ENCODE assay signal across 18 cellular contexts in the genomic region with DNA sequence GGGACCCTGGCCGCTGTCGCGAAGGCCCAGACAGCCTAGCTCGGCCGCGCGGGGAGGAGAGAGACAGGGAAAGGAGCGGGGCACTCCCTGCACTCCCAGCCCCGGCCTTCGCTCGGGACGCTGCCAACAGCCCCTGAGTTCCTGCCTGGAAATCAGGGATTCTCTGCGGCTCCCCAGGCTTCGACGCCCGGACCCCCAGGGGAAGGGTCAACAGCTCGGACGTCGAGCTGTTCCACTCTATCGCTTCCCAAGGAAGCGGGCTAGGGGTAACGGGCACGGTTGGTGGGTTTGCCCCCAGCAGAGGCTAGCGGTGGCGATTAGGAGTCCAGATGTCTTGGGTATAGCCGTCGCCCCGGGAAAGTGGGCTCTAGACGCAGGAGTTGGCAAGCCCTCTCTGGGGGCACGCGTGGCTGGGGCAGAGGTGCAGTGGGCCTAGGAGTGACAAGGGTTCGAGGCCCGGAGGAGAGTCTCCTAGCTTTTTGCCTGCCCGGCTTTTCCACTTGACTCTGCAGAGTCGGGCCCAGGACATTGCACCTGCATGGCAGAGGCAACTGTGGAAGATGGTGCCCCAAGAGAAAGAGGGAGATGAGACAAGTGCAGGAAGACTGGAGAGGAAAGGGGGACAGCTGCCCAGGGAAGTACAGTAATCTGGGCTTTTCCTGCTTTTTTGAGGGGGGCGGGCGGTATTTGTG. TPM values are rescaled to one million over a fixed set of nuclear protein-coding genes. Genes with fewer than 3 reads are reported as not detected.
DNase-seq lines count a peak whose midpoint lies in the region; ATAC-seq and TF ChIP-seq lines count a peak whose summit lies in the region.
"Had no signal": no experiment of that assay in that cellular context is flagged by ENCODE, and none has a peak within 500 bp of the region (broad histone marks: within the 10 kb centered on the region; RNA-seq: fewer than 3 reads in every experiment).

No MANE protein-coding gene starts in this region.

- no peak for TF ChIP-seq EP300 in neural cell (conservative IDR thresholded peaks at IDR 0.05; ENCODE audit: poor library complexity, severe bottlenecking)

- peaks cover 37% of the 10 kb centered on the region for H3K4me1 ChIP-seq in A673 (ENCODE audit: insufficient read depth, low read length, poor library complexity, severe bottlenecking)

- intact Hi-C loops in A673 (cut with micrococcal nuclease; ENCODE audit: unreplicated experiment): loop anchor here (10.0 kb wide), 1 partner anchor 568 kb away; no protein-coding TSS in a partner anchor

- H3K9me2 ChIP-seq in neural cell (ENCODE audit: insufficient read depth, low read length): no peaks in the 10 kb centered on the region

- no peak for TF ChIP-seq RAD21 in neural cell (conservative IDR thresholded peaks at IDR 0.05)

- H3K27me3 ChIP-seq in A673 (replicated peaks; ENCODE audit: insufficient read depth, low read depth, low read length, poor library complexity): no peaks in the 10 kb centered on the region
- H3K27me3 ChIP-seq in neural cell (ENCODE audit: insufficient read depth, low read depth, low read length): no peaks in the 10 kb centered on the region

- ATAC-seq in HG02678 (IDR thresholded peaks at IDR 0.05; ENCODE audit: unreplicated experiment) (no peak), GM21786 (IDR thresholded peaks at IDR 0.05; ENCODE audit: unreplicated experiment) (no peak), GM21529 (IDR thresholded peaks at IDR 0.05; ENCODE audit: unreplicated experiment) (no peak)
- ATAC-seq: CD8-positive, alpha-beta T cell; lower lobe of right lung; Panc1; SK-N-SH treated with all-trans-retinoic acid at 6 μM for 48 hours had no signal

- H3K9ac ChIP-seq in neural cell (ENCODE audit: low read length): peak overlapping the region; percentile 95

- H3F3A ChIP-seq in neural cell (ENCODE audit: insufficient read depth, low read length, poor library complexity, severe bottlenecking): no peaks in the 10 kb centered on the region

- H3K4me2 ChIP-seq in neural cell (ENCODE audit: low read length): peak overlapping the region; percentile 97

- H3K27ac ChIP-seq in A673 (ENCODE audit: low read depth, low read length, poor library complexity, severe bottlenecking): peak overlapping the region; percentile 62
- H3K27ac ChIP-seq in neural cell (ENCODE audit: low read length): peak overlapping the region; percentile 78
- H3K27ac ChIP-seq: ascending aorta, lower lobe of right lung had no signal

- peaks cover 80% of the 10 kb centered on the region for H3K79me2 ChIP-seq in neural cell (replicated peaks; ENCODE audit: insufficient read depth, low read length)

- no peak for DNase-seq in A673 (ENCODE audit: low spot score)
- DNase-seq in M059J (ENCODE audit: low read depth): peak; percentile 38
- peak; percentile 33 for DNase-seq in globus pallidus (ENCODE audit: low spot score)
- no peak for DNase-seq in NCI-H1436 (lab: John Stamatoyannopoulos, UW)
- DNase-seq: activated CD4-positive, alpha-beta memory T cell treated with anti-CD3 and anti-CD28 coated beads for 36 hours; CD8-positive, alpha-beta T cell; dermis blood vessel endothelial cell; DND-41; lower lobe of right lung; NCI-H526 had no signal

- H3K36me3 ChIP-seq in A673 (ENCODE audit: insufficient read depth, low read length, poor library complexity, severe bottlenecking): peaks cover 6% of the 10 kb centered on the region
- no peaks in the 10 kb centered on the region for H3K36me3 ChIP-seq in neural cell (ENCODE audit: insufficient read depth, low read length)
- H3K36me3 ChIP-seq: ascending aorta, lower lobe of right lung had no signal

- CTCF ChIA-PET in A673 (lab: Charles Lee): no interaction called here

- H3K9me3 ChIP-seq in A673 (ENCODE audit: low read depth, low read length, poor library complexity, severe bottlenecking) (no peaks in the 10 kb centered on the region), neural cell (ENCODE audit: low read length) (no peaks in the 10 kb centered on the region)
- H3K9me3 ChIP-seq: ascending aorta, lower lobe of right lung had no signal

- peaks cover 5% of the 10 kb centered on the region for H4K20me1 ChIP-seq in neural cell (ENCODE audit: insufficient read depth)

- POLR2A ChIA-PET in A673 (lab: Charles Lee; ENCODE audit: low non-redundant PET): no interaction called here

- H3K4me3 ChIP-seq in A673 (ENCODE audit: low read depth, low read length, poor library complexity, severe bottlenecking): peak overlapping the region; percentile 60
- peak overlapping the region; percentile 91 for H3K4me3 ChIP-seq in neural cell (ENCODE audit: low read length)
- H3K4me3 ChIP-seq: ascending aorta, lower lobe of right lung had no signal

- no peak overlapping the region for H2AFZ ChIP-seq in neural cell (ENCODE audit: low read depth, low read length)

- no TSS peak for BruUV-seq in A673 (replicated peaks; lab: Mats Ljungman, UMichigan)

- TF ChIP-seq CTCF in A673 (conservative IDR thresholded peaks at IDR 0.05; ENCODE audit: low read depth, low read length): no peak
- TF ChIP-seq CTCF in neural cell (IDR thresholded peaks at IDR 0.05; ENCODE audit: poor library complexity, severe bottlenecking): no peak

TF ChIP-seq in neural cell, 6 proteins besides CTCF, POLR2A, EP300 and RAD21:
- no peak for TF ChIP-seq POLR2AphosphoS5 (IDR thresholded peaks at IDR 0.05)
- no peak for TF ChIP-seq TAF1 (IDR thresholded peaks at IDR 0.05; ENCODE audit: low read depth)
- TF ChIP-seq MXI1 (conservative IDR thresholded peaks at IDR 0.05; ENCODE audit: poor library complexity, severe bottlenecking): no peak
- TF ChIP-seq, protein P1, sequence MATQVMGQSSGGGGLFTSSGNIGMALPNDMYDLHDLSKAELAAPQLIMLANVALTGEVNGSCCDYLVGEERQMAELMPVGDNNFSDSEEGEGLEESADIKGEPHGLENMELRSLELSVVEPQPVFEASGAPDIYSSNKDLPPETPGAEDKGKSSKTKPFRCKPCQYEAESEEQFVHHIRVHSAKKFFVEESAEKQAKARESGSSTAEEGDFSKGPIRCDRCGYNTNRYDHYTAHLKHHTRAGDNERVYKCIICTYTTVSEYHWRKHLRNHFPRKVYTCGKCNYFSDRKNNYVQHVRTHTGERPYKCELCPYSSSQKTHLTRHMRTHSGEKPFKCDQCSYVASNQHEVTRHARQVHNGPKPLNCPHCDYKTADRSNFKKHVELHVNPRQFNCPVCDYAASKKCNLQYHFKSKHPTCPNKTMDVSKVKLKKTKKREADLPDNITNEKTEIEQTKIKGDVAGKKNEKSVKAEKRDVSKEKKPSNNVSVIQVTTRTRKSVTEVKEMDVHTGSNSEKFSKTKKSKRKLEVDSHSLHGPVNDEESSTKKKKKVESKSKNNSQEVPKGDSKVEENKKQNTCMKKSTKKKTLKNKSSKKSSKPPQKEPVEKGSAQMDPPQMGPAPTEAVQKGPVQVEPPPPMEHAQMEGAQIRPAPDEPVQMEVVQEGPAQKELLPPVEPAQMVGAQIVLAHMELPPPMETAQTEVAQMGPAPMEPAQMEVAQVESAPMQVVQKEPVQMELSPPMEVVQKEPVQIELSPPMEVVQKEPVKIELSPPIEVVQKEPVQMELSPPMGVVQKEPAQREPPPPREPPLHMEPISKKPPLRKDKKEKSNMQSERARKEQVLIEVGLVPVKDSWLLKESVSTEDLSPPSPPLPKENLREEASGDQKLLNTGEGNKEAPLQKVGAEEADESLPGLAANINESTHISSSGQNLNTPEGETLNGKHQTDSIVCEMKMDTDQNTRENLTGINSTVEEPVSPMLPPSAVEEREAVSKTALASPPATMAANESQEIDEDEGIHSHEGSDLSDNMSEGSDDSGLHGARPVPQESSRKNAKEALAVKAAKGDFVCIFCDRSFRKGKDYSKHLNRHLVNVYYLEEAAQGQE (IDR thresholded peaks at IDR 0.05; ENCODE audit: borderline replicate concordance): no peak
- no peak for TF ChIP-seq EZH2 (IDR thresholded peaks at IDR 0.05; ENCODE audit: borderline replicate concordance, insufficient read depth, low read length, poor library complexity, severe bottlenecking)
- no peak for TF ChIP-seq SMC3 (conservative IDR thresholded peaks at IDR 0.05; ENCODE audit: poor library complexity)

RNA-seq across cellular contexts. Expression of a gene that starts 8.3 kb away (rescaled TPM):
- 22.8 and 25.5 TPM in 2 replicates for total RNA-seq in A673 (2021)
- total RNA-seq in M059J (2014; rRNA removed; shearing (Covaris generic)): 3.3 and 6.2 TPM in 2 replicates
- 35.3 and 35.7 TPM in 2 replicates for polyA plus RNA-seq in neural cell
- polyA minus RNA-seq in neural cell: 111 and 124 TPM in 2 replicates
- total RNA-seq: activated CD4-positive, alpha-beta memory T cell treated with anti-CD3 and anti-CD28 coated beads for 36 hours; ascending aorta; CD8-positive, alpha-beta T cell; dermis blood vessel endothelial cell; HepG2; lower lobe of right lung had no signal
- polyA plus RNA-seq: HepG2 had no signal

Comparison
In these comparisons a context has a peak if more than half of its experiments do, and no peak if none do; other contexts are left out.
1. DNase-seq: peak in M059J (single experiment) and globus pallidus (single experiment); none in A673 (single experiment) and NCI-H1436 (single experiment).